Comparison of ENCODE assay signal across 8 cellular contexts in the genomic region with DNA sequence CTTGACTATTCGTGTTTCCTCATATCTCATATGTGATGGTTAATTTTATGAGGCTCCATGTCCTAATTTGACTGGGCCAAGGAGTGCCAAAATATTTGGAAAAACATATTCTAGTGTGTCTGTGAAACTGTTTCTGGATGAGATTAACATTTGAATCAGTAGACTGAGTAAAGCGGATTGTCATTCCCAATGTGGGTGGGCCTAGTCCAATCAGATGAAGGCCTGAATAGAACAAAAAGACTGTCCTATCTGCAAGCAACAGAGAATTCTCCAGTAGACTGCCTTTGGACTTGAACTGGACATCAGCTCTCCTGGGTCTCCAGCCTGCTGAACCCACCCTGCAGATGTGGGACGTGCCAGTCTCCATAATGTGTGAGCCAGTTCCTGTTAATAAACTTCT. TPM values are rescaled to one million over a fixed set of nuclear protein-coding genes. Genes with fewer than 3 reads are reported as not detected.
"Had no signal": no experiment of that assay in that cellular context is flagged by ENCODE, and none has a peak within 500 bp of the region (broad histone marks: within the 10 kb centered on the region; RNA-seq: fewer than 3 reads in every experiment).

No MANE protein-coding gene starts in this region.

- H3K9ac ChIP-seq: GM23248 had no signal

- H3K27ac ChIP-seq: GM23248 had no signal

- H3K36me3 ChIP-seq: HAP-1 had no signal

- ATAC-seq: HCT116 had no signal

- DNase-seq: GM23248, GOT3, H7, IMR-90, KBM-7 had no signal

- H3K9me3 ChIP-seq: HAP-1 had no signal

- H3K4me3 ChIP-seq: GM23248, HAP-1 had no signal

- H3K4me1 ChIP-seq: HAP-1 had no signal

- H2AFZ ChIP-seq: GM23248 had no signal

RNA-seq across cellular contexts. Expression of a gene that starts 13.5 kb away (rescaled TPM):
- total RNA-seq: GM23248, HT-29, IMR-90 had no signal
- polyA plus RNA-seq: GM23248, IMR-90 had no signal
